ENCODE assay signal across 1 cellular context in the genomic region with DNA sequence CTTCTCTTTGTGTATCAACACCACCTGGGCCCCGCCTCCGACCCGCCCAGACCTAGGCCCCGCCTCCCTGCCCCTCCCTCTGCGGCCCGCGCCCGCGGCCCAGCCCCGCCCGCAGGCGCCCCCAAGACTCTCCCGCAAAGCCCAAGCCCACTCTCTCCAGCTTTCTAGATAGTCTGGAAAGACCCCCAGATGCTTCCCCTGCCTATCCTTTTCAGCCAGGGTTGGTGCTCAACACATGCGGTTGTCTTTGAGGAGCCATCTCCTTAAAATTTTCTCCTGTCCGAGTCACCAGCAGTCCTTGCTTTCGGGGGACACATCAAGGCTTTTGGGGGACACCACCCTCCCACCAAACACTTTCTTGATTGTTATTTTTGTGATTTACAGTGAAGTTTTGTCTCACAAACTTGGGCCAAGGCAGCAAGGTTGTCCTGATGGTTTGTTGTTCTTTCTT.
TF ChIP-seq lines count a peak whose summit lies in the region.

No MANE protein-coding gene starts in this region.

TF ChIP-seq in H1, 55 proteins besides CTCF, POLR2A, EP300 and RAD21 (continued from another document):
- TF ChIP-seq BACH1 (IDR thresholded peaks at IDR 0.05; ENCODE audit: low read length) (no peak), RNF2 (IDR thresholded peaks at IDR 0.05; ENCODE audit: borderline replicate concordance, low read depth, low read length, missing control alignments, poor library complexity, severe bottlenecking) (no peak), GTF2F1 (IDR thresholded peaks at IDR 0.05; ENCODE audit: borderline replicate concordance, low read depth, low read length) (no peak), SIN3A (conservative IDR thresholded peaks at IDR 0.05 in 1 of 2, IDR thresholded peaks at IDR 0.05 in 1 of 2; ENCODE audit: low read depth in 1 of 2, low read length in 2 of 2) (peak in 1 of 2 experiments; percentile 7; a peak in 1 of 4 replicates)
- TF ChIP-seq, protein P1, sequence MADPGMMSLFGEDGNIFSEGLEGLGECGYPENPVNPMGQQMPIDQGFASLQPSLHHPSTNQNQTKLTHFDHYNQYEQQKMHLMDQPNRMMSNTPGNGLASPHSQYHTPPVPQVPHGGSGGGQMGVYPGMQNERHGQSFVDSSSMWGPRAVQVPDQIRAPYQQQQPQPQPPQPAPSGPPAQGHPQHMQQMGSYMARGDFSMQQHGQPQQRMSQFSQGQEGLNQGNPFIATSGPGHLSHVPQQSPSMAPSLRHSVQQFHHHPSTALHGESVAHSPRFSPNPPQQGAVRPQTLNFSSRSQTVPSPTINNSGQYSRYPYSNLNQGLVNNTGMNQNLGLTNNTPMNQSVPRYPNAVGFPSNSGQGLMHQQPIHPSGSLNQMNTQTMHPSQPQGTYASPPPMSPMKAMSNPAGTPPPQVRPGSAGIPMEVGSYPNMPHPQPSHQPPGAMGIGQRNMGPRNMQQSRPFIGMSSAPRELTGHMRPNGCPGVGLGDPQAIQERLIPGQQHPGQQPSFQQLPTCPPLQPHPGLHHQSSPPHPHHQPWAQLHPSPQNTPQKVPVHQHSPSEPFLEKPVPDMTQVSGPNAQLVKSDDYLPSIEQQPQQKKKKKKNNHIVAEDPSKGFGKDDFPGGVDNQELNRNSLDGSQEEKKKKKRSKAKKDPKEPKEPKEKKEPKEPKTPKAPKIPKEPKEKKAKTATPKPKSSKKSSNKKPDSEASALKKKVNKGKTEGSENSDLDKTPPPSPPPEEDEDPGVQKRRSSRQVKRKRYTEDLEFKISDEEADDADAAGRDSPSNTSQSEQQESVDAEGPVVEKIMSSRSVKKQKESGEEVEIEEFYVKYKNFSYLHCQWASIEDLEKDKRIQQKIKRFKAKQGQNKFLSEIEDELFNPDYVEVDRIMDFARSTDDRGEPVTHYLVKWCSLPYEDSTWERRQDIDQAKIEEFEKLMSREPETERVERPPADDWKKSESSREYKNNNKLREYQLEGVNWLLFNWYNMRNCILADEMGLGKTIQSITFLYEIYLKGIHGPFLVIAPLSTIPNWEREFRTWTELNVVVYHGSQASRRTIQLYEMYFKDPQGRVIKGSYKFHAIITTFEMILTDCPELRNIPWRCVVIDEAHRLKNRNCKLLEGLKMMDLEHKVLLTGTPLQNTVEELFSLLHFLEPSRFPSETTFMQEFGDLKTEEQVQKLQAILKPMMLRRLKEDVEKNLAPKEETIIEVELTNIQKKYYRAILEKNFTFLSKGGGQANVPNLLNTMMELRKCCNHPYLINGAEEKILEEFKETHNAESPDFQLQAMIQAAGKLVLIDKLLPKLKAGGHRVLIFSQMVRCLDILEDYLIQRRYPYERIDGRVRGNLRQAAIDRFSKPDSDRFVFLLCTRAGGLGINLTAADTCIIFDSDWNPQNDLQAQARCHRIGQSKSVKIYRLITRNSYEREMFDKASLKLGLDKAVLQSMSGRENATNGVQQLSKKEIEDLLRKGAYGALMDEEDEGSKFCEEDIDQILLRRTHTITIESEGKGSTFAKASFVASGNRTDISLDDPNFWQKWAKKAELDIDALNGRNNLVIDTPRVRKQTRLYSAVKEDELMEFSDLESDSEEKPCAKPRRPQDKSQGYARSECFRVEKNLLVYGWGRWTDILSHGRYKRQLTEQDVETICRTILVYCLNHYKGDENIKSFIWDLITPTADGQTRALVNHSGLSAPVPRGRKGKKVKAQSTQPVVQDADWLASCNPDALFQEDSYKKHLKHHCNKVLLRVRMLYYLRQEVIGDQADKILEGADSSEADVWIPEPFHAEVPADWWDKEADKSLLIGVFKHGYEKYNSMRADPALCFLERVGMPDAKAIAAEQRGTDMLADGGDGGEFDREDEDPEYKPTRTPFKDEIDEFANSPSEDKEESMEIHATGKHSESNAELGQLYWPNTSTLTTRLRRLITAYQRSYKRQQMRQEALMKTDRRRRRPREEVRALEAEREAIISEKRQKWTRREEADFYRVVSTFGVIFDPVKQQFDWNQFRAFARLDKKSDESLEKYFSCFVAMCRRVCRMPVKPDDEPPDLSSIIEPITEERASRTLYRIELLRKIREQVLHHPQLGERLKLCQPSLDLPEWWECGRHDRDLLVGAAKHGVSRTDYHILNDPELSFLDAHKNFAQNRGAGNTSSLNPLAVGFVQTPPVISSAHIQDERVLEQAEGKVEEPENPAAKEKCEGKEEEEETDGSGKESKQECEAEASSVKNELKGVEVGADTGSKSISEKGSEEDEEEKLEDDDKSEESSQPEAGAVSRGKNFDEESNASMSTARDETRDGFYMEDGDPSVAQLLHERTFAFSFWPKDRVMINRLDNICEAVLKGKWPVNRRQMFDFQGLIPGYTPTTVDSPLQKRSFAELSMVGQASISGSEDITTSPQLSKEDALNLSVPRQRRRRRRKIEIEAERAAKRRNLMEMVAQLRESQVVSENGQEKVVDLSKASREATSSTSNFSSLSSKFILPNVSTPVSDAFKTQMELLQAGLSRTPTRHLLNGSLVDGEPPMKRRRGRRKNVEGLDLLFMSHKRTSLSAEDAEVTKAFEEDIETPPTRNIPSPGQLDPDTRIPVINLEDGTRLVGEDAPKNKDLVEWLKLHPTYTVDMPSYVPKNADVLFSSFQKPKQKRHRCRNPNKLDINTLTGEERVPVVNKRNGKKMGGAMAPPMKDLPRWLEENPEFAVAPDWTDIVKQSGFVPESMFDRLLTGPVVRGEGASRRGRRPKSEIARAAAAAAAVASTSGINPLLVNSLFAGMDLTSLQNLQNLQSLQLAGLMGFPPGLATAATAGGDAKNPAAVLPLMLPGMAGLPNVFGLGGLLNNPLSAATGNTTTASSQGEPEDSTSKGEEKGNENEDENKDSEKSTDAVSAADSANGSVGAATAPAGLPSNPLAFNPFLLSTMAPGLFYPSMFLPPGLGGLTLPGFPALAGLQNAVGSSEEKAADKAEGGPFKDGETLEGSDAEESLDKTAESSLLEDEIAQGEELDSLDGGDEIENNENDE (IDR thresholded peaks at IDR 0.05; ENCODE audit: insufficient replicate concordance, low read length) = no peak
TF ChIP-seq in H1: peak in this region for 2.
